ENCODE assay signal across 9 cellular contexts in genomic region chr22:19290400-19291217, GRCh38. TPM values are rescaled to one million over a fixed set of nuclear protein-coding genes. Genes with fewer than 3 reads are reported as not detected.
DNase-seq lines count a peak whose midpoint lies in the region; ATAC-seq, FAIRE-seq and TF ChIP-seq lines count a peak whose summit lies in the region.
"Had no signal": no experiment of that assay in that cellular context is flagged by ENCODE, and none has a peak within 500 bp of the region (broad histone marks: within the 10 kb centered on the region; RNA-seq: fewer than 3 reads in every experiment).

No MANE protein-coding gene starts in this region.

- peaks cover 12 to 24% (median 17%) of the 10 kb centered on the region in 5 donors for H3K27me3 Mint-ChIP-seq in naive thymus-derived CD8-positive, alpha-beta T cell

- H2BK20ac ChIP-seq in H1 (ENCODE audit: low read length), result no peak overlapping the region

- no peak overlapping the region for H3K23ac ChIP-seq in H1 (ENCODE audit: insufficient read length)

- H2BK12ac ChIP-seq in H1 (ENCODE audit: low read depth, low read length), result no peak overlapping the region

- H3K56ac ChIP-seq in H1 (replicated peaks; ENCODE audit: insufficient read length, low read depth, low read length), result no peak overlapping the region

- H3K27me3 ChIP-seq in Peyer's patch (no peaks in the 10 kb centered on the region), H1 (replicated peaks in 1 of 4; ENCODE audit: control insufficient read depth in 3 of 4, extremely low read depth in 1 of 4, insufficient read depth in 3 of 4, low read length in 3 of 4) (peaks cover 0 to 9% (median 7%) of the 10 kb centered on the region in 4 experiments; a peak in 3 of 7 replicates)

- no peaks in the 10 kb centered on the region for H4K20me1 ChIP-seq in H1 (replicated peaks in 1 of 2; ENCODE audit: control insufficient read depth in 1 of 2, insufficient read depth in 2 of 2, low read length in 2 of 2)

- H2AFZ ChIP-seq in H1 (ENCODE audit: low read length), result no peak overlapping the region

- peaks cover 4% of the 10 kb centered on the region; the same call in 1 of the 2 replicates for H3K79me1 ChIP-seq in H1 (ENCODE audit: low read depth, low read length)

- no peaks in the 10 kb centered on the region for H3K36me3 ChIP-seq in Peyer's patch
- no peaks in the 10 kb centered on the region for H3K36me3 ChIP-seq in H1 (ENCODE audit: control insufficient read depth in 2 of 4, insufficient read depth in 4 of 4, low read length in 3 of 4)

- H3K4me2 ChIP-seq in H1 (ENCODE audit: insufficient read depth in 1 of 2, low read depth in 2 of 2, low read length in 2 of 2), result peak overlapping the region; percentile 77 to 96

- TF ChIP-seq POLR2A in Peyer's patch (IDR thresholded peaks at IDR 0.05) (no peak), H1 (IDR thresholded peaks at IDR 0.05; ENCODE audit: control extremely low read depth in 1 of 2, low read depth in 2 of 2, low read length in 2 of 2) (no peak)

- H3K9me3 ChIP-seq in Peyer's patch (no peaks in the 10 kb centered on the region), H1 (ENCODE audit: insufficient read depth in 2 of 2, low read depth in 1 of 2, low read length in 1 of 2) (no peaks in the 10 kb centered on the region)

- TF ChIP-seq EP300 in H1 (IDR thresholded peaks at IDR 0.05; ENCODE audit: borderline replicate concordance in 1 of 2, low read depth in 2 of 2, low read length in 2 of 2), result no peak

- no peaks in the 10 kb centered on the region for H3K9me3 Mint-ChIP-seq in naive thymus-derived CD8-positive, alpha-beta T cell

- H3K9ac ChIP-seq in H1 (replicated peaks in 1 of 4; ENCODE audit: extremely low read depth in 1 of 4, low read depth in 3 of 4, low read length in 3 of 4), result peak overlapping the region; percentile 48 to 68 (median 56); a peak in 6 of 7 replicates

- H3K18ac ChIP-seq in H1 (ENCODE audit: extremely low read depth, low read length), result no peak overlapping the region

- no peak for FAIRE-seq in H1 (lab: Jason Lieb, UNC)

- peaks cover 3 to 7% of the 10 kb centered on the region in 2 experiments; a peak in 1 of 4 replicates for H3K79me2 ChIP-seq in H1 (ENCODE audit: control insufficient read depth in 1 of 2, insufficient read depth in 2 of 2, low read length in 2 of 2)

- peaks cover 10 to 28% (median 26%) of the 10 kb centered on the region in 4 donors for H3K4me1 Mint-ChIP-seq in naive thymus-derived CD8-positive, alpha-beta T cell

- peak overlapping the region; percentile 90 to 95 (median 93) for H3K4me3 ChIP-seq in Peyer's patch
- H3K4me3 ChIP-seq in H1 (ENCODE audit: extremely low read depth in 1 of 4, insufficient read depth in 2 of 4, low read depth in 3 of 4, low read length in 4 of 4), result peak overlapping the region; percentile 63 to 83 (median 76)

- peak overlapping the region in 8 of 10 donors; percentile 7 to 83 (median 55) for H3K27ac Mint-ChIP-seq in naive thymus-derived CD8-positive, alpha-beta T cell

- no peak overlapping the region for H2AK5ac ChIP-seq in H1 (ENCODE audit: low read depth, low read length)

- peak overlapping the region; percentile 81 for H3K4ac ChIP-seq in H1 (replicated peaks; ENCODE audit: insufficient read length, low read depth, low read length)

- H3K36me3 Mint-ChIP-seq in naive thymus-derived CD8-positive, alpha-beta T cell, result no peaks in the 10 kb centered on the region

- no peak overlapping the region for H3K14ac ChIP-seq in H1 (ENCODE audit: insufficient read length)

- peak; percentile 42 for DNase-seq in DMS 273 (lab: John Stamatoyannopoulos, UW; ENCODE audit: unreplicated experiment)
- DNase-seq in DMS 273 treated with DMSO at 0.1 percent for 48 hours (lab: John Stamatoyannopoulos, UW), result no peak
- no peak for DNase-seq in Peyer's patch
- no peak for DNase-seq in H1 (ENCODE audit: low read depth in 1 of 2, low spot score in 2 of 2)
- peak in 3 of 10 donors; percentile 18 to 33 (median 27) for DNase-seq in naive thymus-derived CD8-positive, alpha-beta T cell
- DNase-seq in COLO829 (ENCODE audit: low spot score), result no peak
- no peak for DNase-seq in SW 1271 (lab: John Stamatoyannopoulos, UW)
- no peak for DNase-seq in dedifferentiated amniotic fluid mesenchymal stem cell (ENCODE audit: extremely low spot score)

- no peak overlapping the region for H4K5ac ChIP-seq in H1 (ENCODE audit: insufficient read length, low read depth, low read length)

- H3K23me2 ChIP-seq in H1 (ENCODE audit: low read depth, low read length), result peaks cover 13% of the 10 kb centered on the region; the same call in 1 of the 2 replicates

- CTCF ChIA-PET in H1 (lab: Charles Lee; ENCODE audit: partially characterized antibody), result interaction anchor here (1.8 kb wide), 1 partner anchor 111 kb away, joined by 7 read pairs; the partner anchor contains the start of gene SLC25A1

- WGBS in H1 (ENCODE audit: extremely low coverage in 1 of 2, insufficient coverage in 1 of 2, insufficient read length in 1 of 2, insufficient replicate concordance in 2 of 2, low coverage in 1 of 2, low lambda C conversion rate in 2 of 2, missing lambda C conversion rate in 1 of 2), 2 experiments, result 24% methylated on average over 27 of the region's 27 CpGs; no CpG with 5 or more reads in 1 of the 2 experiments

- POLR2A ChIA-PET in H1 (lab: Charles Lee; ENCODE audit: partially characterized antibody), result interaction anchor here (1.1 to 1.9 kb wide), 2 partner anchors 111 to 140 kb away, joined by 3 to 6 read pairs; partner anchors contain the start of gene SLC25A1
- POLR2A ChIA-PET in naive thymus-derived CD8-positive, alpha-beta T cell (lab: Charles Lee), result no interaction called here

- H2BK5ac ChIP-seq in H1 (ENCODE audit: low read depth, low read length), result no peak overlapping the region

- H3K4me1 ChIP-seq in Peyer's patch (peaks cover 0 to 18% (median 4%) of the 10 kb centered on the region in 4 donors), H1 (replicated peaks in 1 of 4; ENCODE audit: control insufficient read depth in 3 of 4, insufficient read depth in 4 of 4, low read length in 3 of 4) (peaks cover 11 to 27% (median 19%) of the 10 kb centered on the region in 4 experiments)

- TF ChIP-seq CTCF in Peyer's patch (IDR thresholded peaks at IDR 0.05) (no peak), H1 (IDR thresholded peaks at IDR 0.05; ENCODE audit: control extremely low read depth in 1 of 3, insufficient read depth in 1 of 3, low read depth in 1 of 3, low read length in 3 of 3) (no peak)

- H3K4me3 Mint-ChIP-seq in naive thymus-derived CD8-positive, alpha-beta T cell, result peak overlapping the region; percentile 76 to 90 (median 85)

- H3K27ac ChIP-seq in Peyer's patch, result peak overlapping the region in 2 of 4 donors; percentile 72 to 75
- H3K27ac ChIP-seq in H1 (ENCODE audit: low read depth, low read length), result no peak overlapping the region; the same call in 1 of the 2 replicates
- H3K27ac ChIP-seq: 22Rv1 had no signal

- no peak overlapping the region for H4K8ac ChIP-seq in H1 (ENCODE audit: extremely low read depth, insufficient read depth, low read length)

- no peak overlapping the region for H2BK15ac ChIP-seq in H1 (ENCODE audit: low read length)

- no peak overlapping the region for H2BK120ac ChIP-seq in H1 (replicated peaks; ENCODE audit: low read depth, low read length)

- no peak overlapping the region for H4K91ac ChIP-seq in H1 (replicated peaks; ENCODE audit: insufficient read length, low read length)

- no peak for TF ChIP-seq RAD21 in H1 (IDR thresholded peaks at IDR 0.05 in 1 of 2, conservative IDR thresholded peaks at IDR 0.05 in 1 of 2; ENCODE audit: low read depth in 2 of 2, low read length in 2 of 2)

- peak in 1 of 2 donors; percentile 29 for ATAC-seq in naive thymus-derived CD8-positive, alpha-beta T cell

TF ChIP-seq in H1, 55 proteins besides CTCF, POLR2A, EP300 and RAD21 (continues in another document):
- no peak for TF ChIP-seq SP1 (IDR thresholded peaks at IDR 0.05; ENCODE audit: low read depth, low read length)
- TF ChIP-seq SAP30 (IDR thresholded peaks at IDR 0.05; ENCODE audit: insufficient read depth, insufficient replicate concordance, low read length), result no peak
- TF ChIP-seq ZNF274 (IDR thresholded peaks at IDR 0.05; ENCODE audit: borderline replicate concordance, extremely low read depth, low read length), result no peak
- peak; percentile 28; the same call in 1 of the 2 replicates for TF ChIP-seq E2F6 (IDR thresholded peaks at IDR 0.05)
- no peak for TF ChIP-seq RXRA (IDR thresholded peaks at IDR 0.05; ENCODE audit: insufficient read depth, low read depth, low read length)
- TF ChIP-seq ATF2 (IDR thresholded peaks at IDR 0.05; ENCODE audit: low read length), result no peak
- TF ChIP-seq RNF2 (IDR thresholded peaks at IDR 0.05; ENCODE audit: borderline replicate concordance, low read depth, low read length, missing control alignments, poor library complexity, severe bottlenecking), result no peak
- TF ChIP-seq ASH2L (IDR thresholded peaks at IDR 0.05; ENCODE audit: low read length), result peak; percentile 16

RNA-seq across cellular contexts. Expression of gene CLTCL1, which starts 0.9 kb away (rescaled TPM):
- total RNA-seq in Peyer's patch, result 1 to 10 TPM in 3 of 4 donors, under 1 TPM in 1; 0.47 to 3.9 (median 3.0) TPM
- 12.4 and 17.3 TPM in 2 replicates for total RNA-seq in H1 (2021; fragmentation: NEBNext Ultra II Directional; extraction: Animal tissue kit (Norgen Biotek cat#: 25700))
- 17.0 and 17.3 TPM in 2 replicates for polyA plus RNA-seq in H1 (2011; rRNA removed)
- polyA plus RNA-seq in H1 (2011; cell fraction: cytosol; rRNA removed), result 20.4 TPM
- polyA plus RNA-seq in H1 (2011; cell fraction: nucleus; rRNA removed), result 47.8 TPM
- 15.1 to 20.3 TPM (median 18.8 TPM) in 4 replicates for polyA plus RNA-seq in H1 (2012, experiment 1 of 2)
- 4.7 TPM for polyA plus RNA-seq in H1 (2012, experiment 2 of 2)
- 4.1 TPM for polyA plus RNA-seq in H1 (2013, experiment 1 of 2)
- polyA plus RNA-seq in H1 (2013, experiment 2 of 2), result 3.9 TPM
- polyA minus RNA-seq in H1 (2011; rRNA and poly(A)+ RNA removed), result 42.8 and 46.4 TPM in 2 replicates
- 20.2 TPM for polyA minus RNA-seq in H1 (2011; cell fraction: cytosol; rRNA and poly(A)+ RNA removed)
- 24.2 TPM for polyA minus RNA-seq in H1 (2011; cell fraction: nucleus; rRNA and poly(A)+ RNA removed)
- total RNA-seq in naive thymus-derived CD8-positive, alpha-beta T cell, result 1 to 10 TPM; 1.4 to 2.3 TPM
- polyA plus RNA-seq in naive thymus-derived CD8-positive, alpha-beta T cell, result under 1 TPM; 0.07 to 0.61 (median 0.49) TPM
